Comparison of ENCODE assay signal across 8 cellular contexts in genomic region chr2:231198291-231199173, GRCh38. TPM values are rescaled to one million over a fixed set of nuclear protein-coding genes. Genes with fewer than 3 reads are reported as not detected.
DNase-seq lines count a peak whose midpoint lies in the region; ATAC-seq, FAIRE-seq and TF ChIP-seq lines count a peak whose summit lies in the region.

Gene ARMC9 (plus strand): TSS chr2:231198631. CDS start chr2:231206239, 7,608 bp downstream.

- FAIRE-seq in RCC 7860 (lab: Jason Lieb, UNC) = no peak

- peak within 1 kb of the TSS; percentile 92 for H3K4me3 Mint-ChIP-seq in activated T-helper 1 cell treated with anti-CD3 and anti-CD28 coated beads, Interleukin-12 subunit alpha, Interleukin-12 subunit beta, Interleukin-2, Interleukin-4 antibody, amounts not matched to agents 30 ng/mL and 10 ng/mL and 1 ng/mL, durations not matched to agents 14 hours and 24 hours and 36 hours
- peak within 1 kb of the TSS; percentile 87 to 97 (median 94) for H3K4me3 Mint-ChIP-seq in naive thymus-derived CD4-positive, alpha-beta T cell
- H3K4me3 Mint-ChIP-seq in stimulated activated effector memory CD8-positive, alpha-beta T cell treated with anti-CD3 and anti-CD28 coated beads, Interleukin-12 subunit alpha, Interleukin-12 subunit beta, amount 100 ng/mL, for 72 hours = peak within 1 kb of the TSS; percentile 80

- peak; percentile 35 for DNase-seq in DMS53 treated with DMSO at 0.1 percent for 48 hours (lab: John Stamatoyannopoulos, UW; ENCODE audit: unreplicated experiment)
- DNase-seq in HuH-7 (ENCODE audit: low spot score) = peak; percentile 97
- DNase-seq in RCC 7860 (ENCODE audit: low spot score) = peak; percentile 60
- DNase-seq in activated T-helper 1 cell treated with anti-CD3 and anti-CD28 coated beads, Interleukin-12 subunit alpha, Interleukin-12 subunit beta, Interleukin-2, Interleukin-4 antibody, amounts not matched to agents 30 ng/mL and 10 ng/mL and 1 ng/mL, durations not matched to agents 14 hours and 24 hours and 36 hours (ENCODE audit: low spot score) = peak; percentile 78
- peak; percentile 47 to 62 for DNase-seq in fibroblast of lung (ENCODE audit: low read depth in 2 of 2)
- DNase-seq in naive thymus-derived CD4-positive, alpha-beta T cell = peak; percentile 45 to 89 (median 63)
- peak; percentile 77 to 89 for DNase-seq in stimulated activated effector memory CD8-positive, alpha-beta T cell treated with anti-CD3 and anti-CD28 coated beads, Interleukin-12 subunit alpha, Interleukin-12 subunit beta, amount 100 ng/mL, for 72 hours (ENCODE audit: low spot score in 2 of 2)

- H4K20me1 ChIP-seq in fibroblast of lung (ENCODE audit: control insufficient read depth, extremely low read depth, insufficient read depth, low read length) = no peaks in the 10 kb centered on the region

- POLR2A ChIA-PET in naive thymus-derived CD4-positive, alpha-beta T cell (lab: Charles Lee) = interaction anchor here (0.5 to 0.8 kb wide), 3 partner anchors 17 to 68 kb away, joined by 3 to 4 read pairs (median 4); no protein-coding TSS in a partner anchor

- intact Hi-C loops in activated T-helper 1 cell treated with anti-CD3 and anti-CD28 coated beads, Interleukin-12 subunit alpha, Interleukin-12 subunit beta, Interleukin-2, Interleukin-4 antibody, amounts not matched to agents 30 ng/mL and 10 ng/mL and 1 ng/mL, durations not matched to agents 14 hours and 24 hours and 36 hours (cut with micrococcal nuclease) = loop anchor here (10.0 kb wide), 1 partner anchor 94 kb away; no protein-coding TSS in a partner anchor
- intact Hi-C loops in naive thymus-derived CD4-positive, alpha-beta T cell (cut with micrococcal nuclease) = loop anchor here in 1 of 2 donors (1.0 kb wide), 1 partner anchor 142 kb away; the partner anchor contains the start of gene PSMD1

- peaks cover 24% of the 10 kb centered on the region for H3K4me1 Mint-ChIP-seq in activated T-helper 1 cell treated with anti-CD3 and anti-CD28 coated beads, Interleukin-12 subunit alpha, Interleukin-12 subunit beta, Interleukin-2, Interleukin-4 antibody, amounts not matched to agents 30 ng/mL and 10 ng/mL and 1 ng/mL, durations not matched to agents 14 hours and 24 hours and 36 hours (ENCODE audit: low read depth)
- H3K4me1 Mint-ChIP-seq in naive thymus-derived CD4-positive, alpha-beta T cell = peaks cover 0 to 15% (median 13%) of the 10 kb centered on the region in 7 donors
- peaks cover 24% of the 10 kb centered on the region for H3K4me1 Mint-ChIP-seq in stimulated activated effector memory CD8-positive, alpha-beta T cell treated with anti-CD3 and anti-CD28 coated beads, Interleukin-12 subunit alpha, Interleukin-12 subunit beta, amount 100 ng/mL, for 72 hours

- H3K9me3 ChIP-seq in fibroblast of lung (ENCODE audit: control insufficient read depth, insufficient read depth, low read depth, low read length) = no peaks in the 10 kb centered on the region
- H3K9me3 ChIP-seq in naive thymus-derived CD4-positive, alpha-beta T cell (ENCODE audit: control insufficient read depth in 2 of 3, low read length in 3 of 3) = no peaks in the 10 kb centered on the region

- H3K9ac ChIP-seq in fibroblast of lung (ENCODE audit: insufficient read depth, low read length) = peak within 1 kb of the TSS; percentile 73

- TF ChIP-seq CTCF in fibroblast of lung (conservative IDR thresholded peaks at IDR 0.05 in 1 of 2, IDR thresholded peaks at IDR 0.05 in 1 of 2; ENCODE audit: low read depth in 1 of 2, low read length in 2 of 2) = no peak

- CTCF ChIA-PET in naive thymus-derived CD4-positive, alpha-beta T cell (lab: Charles Lee) = no interaction called here

- H3K27me3 Mint-ChIP-seq in activated T-helper 1 cell treated with anti-CD3 and anti-CD28 coated beads, Interleukin-12 subunit alpha, Interleukin-12 subunit beta, Interleukin-2, Interleukin-4 antibody, amounts not matched to agents 30 ng/mL and 10 ng/mL and 1 ng/mL, durations not matched to agents 14 hours and 24 hours and 36 hours (ENCODE audit: insufficient read depth) = peaks cover 25% of the 10 kb centered on the region
- peaks cover 0 to 37% (median 0%) of the 10 kb centered on the region in 5 donors for H3K27me3 Mint-ChIP-seq in naive thymus-derived CD4-positive, alpha-beta T cell

- H3K27me3 ChIP-seq in fibroblast of lung (ENCODE audit: control insufficient read depth, insufficient read depth, low read length) = no peaks in the 10 kb centered on the region
- no peaks in the 10 kb centered on the region for H3K27me3 ChIP-seq in naive thymus-derived CD4-positive, alpha-beta T cell (ENCODE audit: control insufficient read depth in 2 of 2, insufficient read depth in 2 of 2, low read length in 2 of 2)

- peak within 1 kb of the TSS; percentile 100 for H2AFZ ChIP-seq in fibroblast of lung (ENCODE audit: low read length)

- H3K79me2 ChIP-seq in fibroblast of lung (ENCODE audit: control insufficient read depth, insufficient read depth, low read length) = peaks cover 28% of the 10 kb centered on the region

- peaks cover 8% of the 10 kb centered on the region for H3K4me1 ChIP-seq in fibroblast of lung (ENCODE audit: control insufficient read depth, extremely low read depth, insufficient read depth, low read length)
- peaks cover 0 to 4% of the 10 kb centered on the region in 2 donors for H3K4me1 ChIP-seq in naive thymus-derived CD4-positive, alpha-beta T cell (ENCODE audit: control insufficient read depth in 2 of 2, insufficient read depth in 2 of 2, low read length in 2 of 2)

- no peaks in the 10 kb centered on the region for H3K36me3 Mint-ChIP-seq in activated T-helper 1 cell treated with anti-CD3 and anti-CD28 coated beads, Interleukin-12 subunit alpha, Interleukin-12 subunit beta, Interleukin-2, Interleukin-4 antibody, amounts not matched to agents 30 ng/mL and 10 ng/mL and 1 ng/mL, durations not matched to agents 14 hours and 24 hours and 36 hours (ENCODE audit: low read depth)
- H3K36me3 Mint-ChIP-seq in naive thymus-derived CD4-positive, alpha-beta T cell = no peaks in the 10 kb centered on the region
- no peaks in the 10 kb centered on the region for H3K36me3 Mint-ChIP-seq in stimulated activated effector memory CD8-positive, alpha-beta T cell treated with anti-CD3 and anti-CD28 coated beads, Interleukin-12 subunit alpha, Interleukin-12 subunit beta, amount 100 ng/mL, for 72 hours

- H3K36me3 ChIP-seq in fibroblast of lung (ENCODE audit: control insufficient read depth, insufficient read depth, low read length) = peaks cover 6% of the 10 kb centered on the region
- H3K36me3 ChIP-seq in naive thymus-derived CD4-positive, alpha-beta T cell (ENCODE audit: control insufficient read depth in 2 of 3, insufficient read depth in 3 of 3, low read length in 3 of 3) = peaks cover 0 to 4% (median 0%) of the 10 kb centered on the region in 3 experiments

- no peaks in the 10 kb centered on the region for H3K9me3 Mint-ChIP-seq in activated T-helper 1 cell treated with anti-CD3 and anti-CD28 coated beads, Interleukin-12 subunit alpha, Interleukin-12 subunit beta, Interleukin-2, Interleukin-4 antibody, amounts not matched to agents 30 ng/mL and 10 ng/mL and 1 ng/mL, durations not matched to agents 14 hours and 24 hours and 36 hours
- no peaks in the 10 kb centered on the region for H3K9me3 Mint-ChIP-seq in naive thymus-derived CD4-positive, alpha-beta T cell
- no peaks in the 10 kb centered on the region for H3K9me3 Mint-ChIP-seq in stimulated activated effector memory CD8-positive, alpha-beta T cell treated with anti-CD3 and anti-CD28 coated beads, Interleukin-12 subunit alpha, Interleukin-12 subunit beta, amount 100 ng/mL, for 72 hours

- no peak within 1 kb of the TSS for H3K27ac Mint-ChIP-seq in activated T-helper 1 cell treated with anti-CD3 and anti-CD28 coated beads, Interleukin-12 subunit alpha, Interleukin-12 subunit beta, Interleukin-2, Interleukin-4 antibody, amounts not matched to agents 30 ng/mL and 10 ng/mL and 1 ng/mL, durations not matched to agents 14 hours and 24 hours and 36 hours
- peak within 1 kb of the TSS in 7 of 9 donors; percentile 21 to 81 (median 62) for H3K27ac Mint-ChIP-seq in naive thymus-derived CD4-positive, alpha-beta T cell
- peak within 1 kb of the TSS; percentile 81 for H3K27ac Mint-ChIP-seq in stimulated activated effector memory CD8-positive, alpha-beta T cell treated with anti-CD3 and anti-CD28 coated beads, Interleukin-12 subunit alpha, Interleukin-12 subunit beta, amount 100 ng/mL, for 72 hours

- peak within 1 kb of the TSS; percentile 82 for H3K27ac ChIP-seq in fibroblast of lung (ENCODE audit: insufficient read depth, low read length)
- H3K27ac ChIP-seq in naive thymus-derived CD4-positive, alpha-beta T cell (ENCODE audit: low read depth, low read length) = peak within 1 kb of the TSS; percentile 61

- H3K4me2 ChIP-seq in fibroblast of lung (ENCODE audit: extremely low read depth, insufficient read depth, low read length) = peak within 1 kb of the TSS; percentile 94

- ATAC-seq in GM21528 (IDR thresholded peaks at IDR 0.05; ENCODE audit: low FRiP score, unreplicated experiment) = peak; percentile 98
- peak; percentile 94 for ATAC-seq in naive thymus-derived CD4-positive, alpha-beta T cell
- peak; percentile 94 for ATAC-seq in stimulated activated effector memory CD8-positive, alpha-beta T cell treated with anti-CD3 and anti-CD28 coated beads, Interleukin-12 subunit alpha, Interleukin-12 subunit beta, amount 100 ng/mL, for 72 hours

- H3K4me3 ChIP-seq in fibroblast of lung (replicated peaks in 1 of 4; ENCODE audit: control extremely low read depth in 1 of 4, insufficient read depth in 1 of 4, low read depth in 3 of 4, low read length in 4 of 4) = peak within 1 kb of the TSS; percentile 67 to 95 (median 92)
- H3K4me3 ChIP-seq in naive thymus-derived CD4-positive, alpha-beta T cell (ENCODE audit: low read length) = peak within 1 kb of the TSS; percentile 100

RNA-seq across cellular contexts. Expression of gene ARMC9, which starts in this region (rescaled TPM):
- total RNA-seq in activated T-helper 1 cell treated with anti-CD3 and anti-CD28 coated beads, Interleukin-12 subunit alpha, Interleukin-12 subunit beta, Interleukin-2, Interleukin-4 antibody, amounts not matched to agents 30 ng/mL and 10 ng/mL and 1 ng/mL, durations not matched to agents 14 hours and 24 hours and 36 hours = 2.2 and 3.8 TPM in 2 replicates
- 60.4 and 153 TPM in 2 replicates for total RNA-seq in fibroblast of lung
- polyA plus RNA-seq in fibroblast of lung = 68.4 and 114 TPM in 2 replicates
- 43.9 and 84.4 TPM in 2 replicates for polyA plus RNA-seq in fibroblast of lung (2012)
- 120 and 131 TPM in 2 replicates for polyA minus RNA-seq in fibroblast of lung (ENCODE audit: low replicate concordance)
- 1 to 10 TPM in 2 of 5 experiments, under 1 TPM in 3; 0.69 to 2.0 (median 0.85) TPM for total RNA-seq in naive thymus-derived CD4-positive, alpha-beta T cell
- under 1 TPM; 0.45 to 0.98 TPM for polyA plus RNA-seq in naive thymus-derived CD4-positive, alpha-beta T cell

Comparison
In these comparisons a context has a peak if more than half of its experiments do, and no peak if none do; other contexts are left out.
1. Peak in every context shown above with its lines: DNase-seq, ATAC-seq, H3K4me3 ChIP-seq and H3K27ac ChIP-seq.
2. RNA of gene ARMC9 (total RNA-seq): 60.4 to 153 TPM in fibroblast of lung; 2.2 to 3.8 TPM in activated T-helper 1 cell treated with anti-CD3 and anti-CD28 coated beads, Interleukin-12 subunit alpha, Interleukin-12 subunit beta, Interleukin-2, Interleukin-4 antibody, amounts not matched to agents 30 ng/mL and 10 ng/mL and 1 ng/mL, durations not matched to agents 14 hours and 24 hours and 36 hours and 0.69 to 2.0 TPM in naive thymus-derived CD4-positive, alpha-beta T cell; every median in the first group is over 10 times any median in the second.
3. RNA of gene ARMC9 (polyA plus RNA-seq): 43.9 to 114 TPM in fibroblast of lung; 0.45 to 0.98 TPM in naive thymus-derived CD4-positive, alpha-beta T cell; every median in the first group is over 10 times any median in the second.
4. DNase-seq: peak in every context shown above with its lines; median percentile 97 in HuH-7; 83 in stimulated activated effector memory CD8-positive, alpha-beta T cell treated with anti-CD3 and anti-CD28 coated beads, Interleukin-12 subunit alpha, Interleukin-12 subunit beta, amount 100 ng/mL, for 72 hours; 78 in activated T-helper 1 cell treated with anti-CD3 and anti-CD28 coated beads, Interleukin-12 subunit alpha, Interleukin-12 subunit beta, Interleukin-2, Interleukin-4 antibody, amounts not matched to agents 30 ng/mL and 10 ng/mL and 1 ng/mL, durations not matched to agents 14 hours and 24 hours and 36 hours; 63 in naive thymus-derived CD4-positive, alpha-beta T cell; 60 in RCC 7860; 54 in fibroblast of lung; 35 in DMS53 treated with DMSO at 0.1 percent for 48 hours.